In genomic region chr19:39969681-39970423, GRCh38 we compare ENCODE assay signal across 8 cellular contexts. TPM values are rescaled to one million over a fixed set of nuclear protein-coding genes. Genes with fewer than 3 reads are reported as not detected.
DNase-seq lines count a peak whose midpoint lies in the region; ATAC-seq and TF ChIP-seq lines count a peak whose summit lies in the region.

No MANE protein-coding gene starts in this region.

- H3K27ac Mint-ChIP-seq in nephron progenitor cell = peak overlapping the region; percentile 96

- no peaks in the 10 kb centered on the region for H3K27me3 Mint-ChIP-seq in nephron progenitor cell (ENCODE audit: low read depth, poor library complexity)

- H3K4me3 Mint-ChIP-seq in nephron progenitor cell = peak overlapping the region; percentile 95

- H3K36me3 ChIP-seq in BLaER1 = peaks cover 29% of the 10 kb centered on the region
- peaks cover 29% of the 10 kb centered on the region for H3K36me3 ChIP-seq in OCI-LY1 (ENCODE audit: insufficient read depth, low read length)

- H3K9me3 ChIP-seq in BLaER1 (no peaks in the 10 kb centered on the region), OCI-LY1 (ENCODE audit: low read length) (no peaks in the 10 kb centered on the region)

- DNase-seq in coronary artery (ENCODE audit: low spot score) (no peak), nephron progenitor cell (no peak), NCI-H2107 (lab: John Stamatoyannopoulos, UW) (no peak), occipital lobe (lab: John Stamatoyannopoulos, UW) (no peak)

- no peak for TF ChIP-seq CTCF in OCI-LY1 (IDR thresholded peaks at IDR 0.05; ENCODE audit: low read length)
- TF ChIP-seq CTCF in coronary artery (IDR thresholded peaks at IDR 0.05) = no peak
- TF ChIP-seq CTCF in nephron progenitor cell (IDR thresholded peaks at IDR 0.05) = no peak

- H3K9ac ChIP-seq in BLaER1 (peak overlapping the region; percentile 87), OCI-LY1 (ENCODE audit: low read length) (peak overlapping the region; percentile 84)

- H2AFZ ChIP-seq in OCI-LY1 (ENCODE audit: low read length) = no peak overlapping the region

- H4K20me1 ChIP-seq in BLaER1 = peaks cover 24% of the 10 kb centered on the region
- no peaks in the 10 kb centered on the region for H4K20me1 ChIP-seq in OCI-LY1 (ENCODE audit: insufficient read depth, low read length)

- H3K4me1 ChIP-seq in BLaER1 = peaks cover 22% of the 10 kb centered on the region
- peaks cover 48% of the 10 kb centered on the region for H3K4me1 ChIP-seq in OCI-LY1 (ENCODE audit: insufficient read depth, low read length, severe bottlenecking)

- H3K36me3 Mint-ChIP-seq in nephron progenitor cell (ENCODE audit: low read depth) = peaks cover 29% of the 10 kb centered on the region

- H3K27me3 ChIP-seq in BLaER1 = no peaks in the 10 kb centered on the region
- H3K27me3 ChIP-seq in OCI-LY1 (ENCODE audit: insufficient read depth, low read length) = no peaks in the 10 kb centered on the region

- H3K9me3 Mint-ChIP-seq in nephron progenitor cell = peaks cover 4% of the 10 kb centered on the region

- ATAC-seq in GM18520 (IDR thresholded peaks at IDR 0.05; ENCODE audit: unreplicated experiment) (no peak), HG03439 (IDR thresholded peaks at IDR 0.05; ENCODE audit: unreplicated experiment) (no peak)

- no peaks in the 10 kb centered on the region for H3F3A ChIP-seq in OCI-LY1 (ENCODE audit: insufficient read depth, low read length)

- no peaks in the 10 kb centered on the region for H3K9me2 ChIP-seq in OCI-LY1 (ENCODE audit: low read depth, low read length)

- H3K27ac ChIP-seq in BLaER1 (peak overlapping the region; percentile 83), OCI-LY1 (ENCODE audit: low read depth, low read length, poor library complexity, severe bottlenecking) (peak overlapping the region; percentile 89), coronary artery (peak overlapping the region; percentile 88 to 90)

- H3K4me1 Mint-ChIP-seq in nephron progenitor cell = peaks cover 36% of the 10 kb centered on the region

- peaks cover 13% of the 10 kb centered on the region for H3K79me2 ChIP-seq in OCI-LY1 (ENCODE audit: insufficient read depth, low read length)

- H3K4me3 ChIP-seq in BLaER1 (peak overlapping the region; percentile 89), OCI-LY1 (ENCODE audit: low read depth, low read length, poor library complexity, severe bottlenecking) (peak overlapping the region; percentile 70), coronary artery (peak overlapping the region; percentile 96)

- peak overlapping the region; percentile 92 for H3K4me2 ChIP-seq in BLaER1
- peak overlapping the region; percentile 87 for H3K4me2 ChIP-seq in OCI-LY1 (ENCODE audit: low read length)

RNA-seq across cellular contexts. Expression of gene PSMC4, which starts 1.1 kb away (rescaled TPM):
- total RNA-seq in occipital lobe = 75.2 TPM

RNA-seq across cellular contexts. Expression of gene ZNF546, which starts 27.0 kb away (rescaled TPM):
- total RNA-seq in occipital lobe = 27.5 TPM

RNA-seq across cellular contexts. Expression of gene FCGBP, which starts 35.4 kb away (rescaled TPM):
- 3.1 TPM for total RNA-seq in occipital lobe
